8 cellular contexts compared by ENCODE assay signal in genomic region chr14:52325126-52325525, GRCh38. TPM values are rescaled to one million over a fixed set of nuclear protein-coding genes. Genes with fewer than 3 reads are reported as not detected.
A peak's percentile ranks its signal among the peaks of the same experiment; 100 is the strongest.
DNase-seq lines count a peak whose midpoint lies in the region; ATAC-seq and TF ChIP-seq lines count a peak whose summit lies in the region.

No MANE protein-coding gene starts in this region.

- intact Hi-C loops in Right ventricle myocardium superior (cut with DNase I) = no loop called here

- H3K27me3 ChIP-seq in right atrium auricular region (no peaks in the 10 kb centered on the region), OCI-LY3 (ENCODE audit: low read depth, low read length) (peaks cover 72% of the 10 kb centered on the region)

- no peak for TF ChIP-seq CTCF in right atrium auricular region (IDR thresholded peaks at IDR 0.05)
- no peak for TF ChIP-seq CTCF in OCI-LY3 (IDR thresholded peaks at IDR 0.05; ENCODE audit: low read depth, low read length)

- H3K79me2 ChIP-seq in OCI-LY3 (ENCODE audit: low read length) = no peaks in the 10 kb centered on the region

- H3K27ac ChIP-seq in right atrium auricular region (no peak overlapping the region), OCI-LY3 (ENCODE audit: low read length) (peak overlapping the region; percentile 30; the same call in 1 of the 2 replicates)

- H3K9ac ChIP-seq in OCI-LY3 (ENCODE audit: low read length) = no peak overlapping the region

- H3K4me2 ChIP-seq in OCI-LY3 (ENCODE audit: low read length) = peak overlapping the region; percentile 33

- H3K4me1 ChIP-seq in right atrium auricular region (no peaks in the 10 kb centered on the region), OCI-LY3 (ENCODE audit: low read length) (peaks cover 43% of the 10 kb centered on the region)

- H3K9me3 ChIP-seq in right atrium auricular region (peaks cover 0 to 17% of the 10 kb centered on the region in 2 donors), OCI-LY3 (ENCODE audit: insufficient read depth, low read length) (peaks cover 12% of the 10 kb centered on the region; the same call in 1 of the 2 replicates)

- H3K36me3 ChIP-seq in right atrium auricular region = no peaks in the 10 kb centered on the region
- H3K36me3 ChIP-seq in OCI-LY3 (replicated peaks; ENCODE audit: low read depth, low read length) = peaks cover 3% of the 10 kb centered on the region

- H3K4me3 ChIP-seq in right atrium auricular region = no peak overlapping the region
- H3K4me3 ChIP-seq in OCI-LY3 (ENCODE audit: low read length) = 0 out of 2 replicates have a peak overlapping the region, but pooled peaks have one; percentile 4

- ATAC-seq in Right ventricle myocardium superior (ENCODE audit: poor library complexity) (peak; percentile 63), HG02870 (IDR thresholded peaks at IDR 0.05; ENCODE audit: unreplicated experiment) (peak; percentile 91)

- H4K20me1 ChIP-seq in OCI-LY3 (ENCODE audit: insufficient read depth, low read length) = peaks cover 9% of the 10 kb centered on the region

- no peak for DNase-seq in Right ventricle myocardium superior
- DNase-seq in right atrium auricular region (ENCODE audit: low spot score) = no peak
- DNase-seq in iris pigment epithelial cell (ENCODE audit: low read depth) = peak; percentile 79
- DNase-seq in cerebellar nuclear complex (lab: John Stamatoyannopoulos, UW) = no peak
- DNase-seq in cerebellar cortex (ENCODE audit: low spot score) = no peak
- DNase-seq in NCI-H1092 treated with DMSO at 0.1 percent for 48 hours (lab: John Stamatoyannopoulos, UW) = no peak

- H2AFZ ChIP-seq in OCI-LY3 (ENCODE audit: low read depth, low read length) = no peak overlapping the region

RNA-seq across cellular contexts. Expression of gene PTGER2, which starts 11.0 kb away (rescaled TPM):
- total RNA-seq in Right ventricle myocardium superior (0.65 TPM), right atrium auricular region (1 to 10 TPM in 1 of 2 donors, under 1 TPM in 1; 0.44 to 1.5 TPM)

RNA-seq across cellular contexts. Expression of gene PTGDR, which starts 57.6 kb away (rescaled TPM):
- 0.89 TPM for total RNA-seq in Right ventricle myocardium superior
- total RNA-seq in right atrium auricular region = under 1 TPM; 0.28 to 0.89 TPM
